8 cellular contexts compared by ENCODE assay signal in the genomic region with DNA sequence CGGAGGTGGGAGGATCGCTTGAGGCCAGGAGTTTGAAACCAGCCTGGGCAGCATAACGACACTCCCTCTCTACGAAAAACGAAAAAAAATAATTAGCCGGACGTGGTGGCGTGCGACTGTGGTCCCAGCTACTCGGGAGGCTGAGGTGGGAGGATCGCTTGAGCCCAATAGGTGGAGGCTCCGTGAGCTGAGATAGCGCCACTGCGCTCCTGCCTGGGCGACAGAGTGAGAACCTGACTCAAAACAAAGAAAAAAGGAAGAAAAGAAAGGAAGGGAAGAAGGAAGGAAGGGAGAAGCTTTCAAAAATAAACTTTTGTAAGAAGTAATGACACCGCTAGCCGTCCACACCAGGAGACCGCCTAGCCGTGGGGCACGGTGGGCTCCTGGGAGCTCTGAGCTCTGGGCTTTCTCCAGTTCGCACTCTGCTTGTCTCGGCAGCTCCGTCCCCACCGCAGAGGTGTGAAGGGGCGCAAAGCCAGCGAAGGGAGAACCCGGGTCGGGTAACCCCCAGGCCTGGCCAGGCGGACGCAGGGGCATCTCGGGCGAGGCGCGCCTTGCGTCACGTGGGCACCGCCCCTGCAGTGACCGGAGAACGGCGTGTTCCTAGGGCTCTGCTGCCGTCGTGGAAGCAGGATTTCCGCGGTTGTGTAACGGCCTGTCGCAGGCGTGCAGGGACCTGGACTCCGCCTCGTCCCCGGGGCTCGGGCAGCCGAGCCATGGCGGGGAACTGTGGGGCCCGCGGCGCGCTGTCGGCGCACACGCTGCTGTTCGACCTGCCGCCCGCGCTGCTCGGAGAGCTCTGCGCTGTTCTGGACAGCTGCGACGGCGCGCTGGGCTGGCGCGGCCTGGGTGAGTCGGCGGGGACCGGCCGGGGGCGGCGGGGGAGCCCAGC. TPM values are rescaled to one million over a fixed set of nuclear protein-coding genes. Genes with fewer than 3 reads are reported as not detected.
A peak's percentile ranks its signal among the peaks of the same experiment; 100 is the strongest.
DNase-seq lines count a peak whose midpoint lies in the region; ATAC-seq, FAIRE-seq and TF ChIP-seq lines count a peak whose summit lies in the region.

A gene with protein sequence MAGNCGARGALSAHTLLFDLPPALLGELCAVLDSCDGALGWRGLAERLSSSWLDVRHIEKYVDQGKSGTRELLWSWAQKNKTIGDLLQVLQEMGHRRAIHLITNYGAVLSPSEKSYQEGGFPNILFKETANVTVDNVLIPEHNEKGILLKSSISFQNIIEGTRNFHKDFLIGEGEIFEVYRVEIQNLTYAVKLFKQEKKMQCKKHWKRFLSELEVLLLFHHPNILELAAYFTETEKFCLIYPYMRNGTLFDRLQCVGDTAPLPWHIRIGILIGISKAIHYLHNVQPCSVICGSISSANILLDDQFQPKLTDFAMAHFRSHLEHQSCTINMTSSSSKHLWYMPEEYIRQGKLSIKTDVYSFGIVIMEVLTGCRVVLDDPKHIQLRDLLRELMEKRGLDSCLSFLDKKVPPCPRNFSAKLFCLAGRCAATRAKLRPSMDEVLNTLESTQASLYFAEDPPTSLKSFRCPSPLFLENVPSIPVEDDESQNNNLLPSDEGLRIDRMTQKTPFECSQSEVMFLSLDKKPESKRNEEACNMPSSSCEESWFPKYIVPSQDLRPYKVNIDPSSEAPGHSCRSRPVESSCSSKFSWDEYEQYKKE (plus strand): TSS at position 631 of the 892 bp plus-strand sequence. CDS start 86 bp downstream, at position 717.

- H3K36me3 Mint-ChIP-seq in immature natural killer cell = peaks cover 0 to 16% (median 0%) of the 10 kb centered on the region in 3 donors

- H3K9me2 ChIP-seq in Karpas-422 (replicated peaks; ENCODE audit: insufficient read depth, low read length) = no peaks in the 10 kb centered on the region

- no peak within 1 kb of the TSS for H3K27ac ChIP-seq in Karpas-422 (ENCODE audit: low read length)

- no peaks in the 10 kb centered on the region for H3K9me3 ChIP-seq in Karpas-422 (ENCODE audit: low read length)

- H3K4me3 Mint-ChIP-seq in immature natural killer cell = peak within 1 kb of the TSS; percentile 67 to 81 (median 78)

- no peaks in the 10 kb centered on the region for H3K4me1 ChIP-seq in Karpas-422 (ENCODE audit: low read length)

- H3K27me3 ChIP-seq in bronchial epithelial cell (ENCODE audit: control insufficient read depth, insufficient read depth, low read length) (no peaks in the 10 kb centered on the region), Karpas-422 (ENCODE audit: low read length) (no peaks in the 10 kb centered on the region)

- H2AFZ ChIP-seq in Karpas-422 (ENCODE audit: low read length) = no peak within 1 kb of the TSS

- peak within 1 kb of the TSS in 4 of 6 donors; percentile 37 to 58 (median 46) for H3K27ac Mint-ChIP-seq in immature natural killer cell

- H3K4me2 ChIP-seq in Karpas-422 (ENCODE audit: low read depth, low read length, poor library complexity, severe bottlenecking) = no peak within 1 kb of the TSS

- peak; percentile 79 for DNase-seq in AG20443 (ENCODE audit: low spot score)
- DNase-seq in SKM-1 (lab: John Stamatoyannopoulos, UW; ENCODE audit: unreplicated experiment) = peak; percentile 34
- peak; percentile 40 for DNase-seq in bronchial epithelial cell (ENCODE audit: low read depth)
- peak; percentile 60 to 70 (median 69) for DNase-seq in immature natural killer cell
- DNase-seq in stimulated activated CD4-positive, alpha-beta T cell treated with anti-CD3 and anti-CD28 coated beads, Interleukin-12 subunit alpha, Interleukin-12 subunit beta, amount 100 ng/mL, for 4 hours = peak; percentile 26
- no peak for DNase-seq in Karpas-422

- no peaks in the 10 kb centered on the region for H3K79me2 ChIP-seq in Karpas-422 (ENCODE audit: low read length)

- H3K36me3 ChIP-seq in bronchial epithelial cell (ENCODE audit: control insufficient read depth, insufficient read depth, low read length) (no peaks in the 10 kb centered on the region), Karpas-422 (ENCODE audit: insufficient read depth, low read length) (no peaks in the 10 kb centered on the region)

- H3K4me3 ChIP-seq in bronchial epithelial cell (ENCODE audit: low read depth, low read length) (peak within 1 kb of the TSS; percentile 58), Karpas-422 (ENCODE audit: low read length) (no peak within 1 kb of the TSS)

- H3K27me3 Mint-ChIP-seq in immature natural killer cell (ENCODE audit: low read depth in 3 of 3) = peaks cover 5 to 39% (median 25%) of the 10 kb centered on the region in 3 donors

- peak; percentile 48 for ATAC-seq in GM18861 (IDR thresholded peaks at IDR 0.05; ENCODE audit: unreplicated experiment)
- ATAC-seq in HG03064 (IDR thresholded peaks at IDR 0.05; ENCODE audit: low read depth, unreplicated experiment) = peak; percentile 60

- TF ChIP-seq CTCF in bronchial epithelial cell (IDR thresholded peaks at IDR 0.05; ENCODE audit: insufficient read depth, low read length, severe bottlenecking) = no peak

- H3K9me3 Mint-ChIP-seq in immature natural killer cell = peaks cover 0 to 6% (median 2%) of the 10 kb centered on the region in 6 donors

- H3K9ac ChIP-seq in Karpas-422 (ENCODE audit: low read length) = no peak within 1 kb of the TSS

- peaks cover 5 to 18% of the 10 kb centered on the region in 2 donors for H3K4me1 Mint-ChIP-seq in immature natural killer cell

- H4K20me1 ChIP-seq in Karpas-422 (ENCODE audit: insufficient read depth, low read depth, low read length) = no peaks in the 10 kb centered on the region

- no peak for FAIRE-seq in bronchial epithelial cell (lab: Jason Lieb, UNC)

RNA-seq across cellular contexts. Expression of the gene that starts here (rescaled TPM):
- total RNA-seq in bronchial epithelial cell = 1.0 and 1.6 TPM in 2 replicates
- 1 to 10 TPM in 1 of 3 donors, under 1 TPM in 1, not detected in 1; 0.53 to 1.2 TPM for polyA plus RNA-seq in immature natural killer cell
- not detected in 2 replicates for total RNA-seq in Karpas-422 (2014; rRNA removed; shearing (Covaris generic); ENCODE audit: low replicate concordance)
